In the genomic region with DNA sequence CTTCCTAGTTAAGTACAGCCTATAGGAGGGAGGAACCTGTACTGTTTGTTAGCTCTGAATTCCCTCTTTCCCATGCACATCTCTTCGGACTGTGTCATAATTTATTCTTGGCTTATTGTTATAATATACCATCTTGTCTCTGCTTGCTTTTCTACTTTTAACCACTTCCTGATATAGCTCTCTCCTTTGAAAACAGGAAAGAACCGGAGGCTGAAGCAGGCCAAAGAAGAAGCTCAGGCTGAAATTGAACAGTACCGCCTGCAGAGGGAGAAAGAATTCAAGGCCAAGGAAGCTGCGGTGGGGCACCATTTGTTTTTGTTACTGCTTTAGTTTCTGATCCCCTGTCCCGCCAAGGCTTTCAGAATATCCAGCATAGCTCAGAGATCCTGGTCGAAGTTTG, we compare ENCODE assay signal across 2 cellular contexts.
TF ChIP-seq lines count a peak whose summit lies in the region.

No MANE protein-coding gene starts in this region.

TF ChIP-seq in liver, 16 proteins besides CTCF, POLR2A, EP300 and RAD21:
- no peak for TF ChIP-seq EGR1 (IDR thresholded peaks at IDR 0.05; ENCODE audit: low read depth in 2 of 2)
- TF ChIP-seq, protein P1, sequence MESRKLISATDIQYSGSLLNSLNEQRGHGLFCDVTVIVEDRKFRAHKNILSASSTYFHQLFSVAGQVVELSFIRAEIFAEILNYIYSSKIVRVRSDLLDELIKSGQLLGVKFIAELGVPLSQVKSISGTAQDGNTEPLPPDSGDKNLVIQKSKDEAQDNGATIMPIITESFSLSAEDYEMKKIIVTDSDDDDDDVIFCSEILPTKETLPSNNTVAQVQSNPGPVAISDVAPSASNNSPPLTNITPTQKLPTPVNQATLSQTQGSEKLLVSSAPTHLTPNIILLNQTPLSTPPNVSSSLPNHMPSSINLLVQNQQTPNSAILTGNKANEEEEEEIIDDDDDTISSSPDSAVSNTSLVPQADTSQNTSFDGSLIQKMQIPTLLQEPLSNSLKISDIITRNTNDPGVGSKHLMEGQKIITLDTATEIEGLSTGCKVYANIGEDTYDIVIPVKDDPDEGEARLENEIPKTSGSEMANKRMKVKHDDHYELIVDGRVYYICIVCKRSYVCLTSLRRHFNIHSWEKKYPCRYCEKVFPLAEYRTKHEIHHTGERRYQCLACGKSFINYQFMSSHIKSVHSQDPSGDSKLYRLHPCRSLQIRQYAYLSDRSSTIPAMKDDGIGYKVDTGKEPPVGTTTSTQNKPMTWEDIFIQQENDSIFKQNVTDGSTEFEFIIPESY (IDR thresholded peaks at IDR 0.05), result no peak
- no peak for TF ChIP-seq GABPA (IDR thresholded peaks at IDR 0.05 in 1 of 2, conservative IDR thresholded peaks at IDR 0.05 in 1 of 2)
- TF ChIP-seq SP1 (IDR thresholded peaks at IDR 0.05), result no peak
- TF ChIP-seq, protein P2, sequence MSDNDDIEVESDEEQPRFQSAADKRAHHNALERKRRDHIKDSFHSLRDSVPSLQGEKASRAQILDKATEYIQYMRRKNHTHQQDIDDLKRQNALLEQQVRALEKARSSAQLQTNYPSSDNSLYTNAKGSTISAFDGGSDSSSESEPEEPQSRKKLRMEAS (IDR thresholded peaks at IDR 0.05), result no peak
- TF ChIP-seq JUND (IDR thresholded peaks at IDR 0.05), result no peak
- TF ChIP-seq FOXA1 (IDR thresholded peaks at IDR 0.05), result no peak
- TF ChIP-seq RXRA (IDR thresholded peaks at IDR 0.05), result no peak
- no peak for TF ChIP-seq FOXA2 (IDR thresholded peaks at IDR 0.05)
- no peak for TF ChIP-seq YY1 (IDR thresholded peaks at IDR 0.05)
- no peak for TF ChIP-seq NR2F2 (IDR thresholded peaks at IDR 0.05)
- TF ChIP-seq, protein P3, sequence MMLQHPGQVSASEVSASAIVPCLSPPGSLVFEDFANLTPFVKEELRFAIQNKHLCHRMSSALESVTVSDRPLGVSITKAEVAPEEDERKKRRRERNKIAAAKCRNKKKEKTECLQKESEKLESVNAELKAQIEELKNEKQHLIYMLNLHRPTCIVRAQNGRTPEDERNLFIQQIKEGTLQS (IDR thresholded peaks at IDR 0.05), result no peak
- TF ChIP-seq, protein P4, sequence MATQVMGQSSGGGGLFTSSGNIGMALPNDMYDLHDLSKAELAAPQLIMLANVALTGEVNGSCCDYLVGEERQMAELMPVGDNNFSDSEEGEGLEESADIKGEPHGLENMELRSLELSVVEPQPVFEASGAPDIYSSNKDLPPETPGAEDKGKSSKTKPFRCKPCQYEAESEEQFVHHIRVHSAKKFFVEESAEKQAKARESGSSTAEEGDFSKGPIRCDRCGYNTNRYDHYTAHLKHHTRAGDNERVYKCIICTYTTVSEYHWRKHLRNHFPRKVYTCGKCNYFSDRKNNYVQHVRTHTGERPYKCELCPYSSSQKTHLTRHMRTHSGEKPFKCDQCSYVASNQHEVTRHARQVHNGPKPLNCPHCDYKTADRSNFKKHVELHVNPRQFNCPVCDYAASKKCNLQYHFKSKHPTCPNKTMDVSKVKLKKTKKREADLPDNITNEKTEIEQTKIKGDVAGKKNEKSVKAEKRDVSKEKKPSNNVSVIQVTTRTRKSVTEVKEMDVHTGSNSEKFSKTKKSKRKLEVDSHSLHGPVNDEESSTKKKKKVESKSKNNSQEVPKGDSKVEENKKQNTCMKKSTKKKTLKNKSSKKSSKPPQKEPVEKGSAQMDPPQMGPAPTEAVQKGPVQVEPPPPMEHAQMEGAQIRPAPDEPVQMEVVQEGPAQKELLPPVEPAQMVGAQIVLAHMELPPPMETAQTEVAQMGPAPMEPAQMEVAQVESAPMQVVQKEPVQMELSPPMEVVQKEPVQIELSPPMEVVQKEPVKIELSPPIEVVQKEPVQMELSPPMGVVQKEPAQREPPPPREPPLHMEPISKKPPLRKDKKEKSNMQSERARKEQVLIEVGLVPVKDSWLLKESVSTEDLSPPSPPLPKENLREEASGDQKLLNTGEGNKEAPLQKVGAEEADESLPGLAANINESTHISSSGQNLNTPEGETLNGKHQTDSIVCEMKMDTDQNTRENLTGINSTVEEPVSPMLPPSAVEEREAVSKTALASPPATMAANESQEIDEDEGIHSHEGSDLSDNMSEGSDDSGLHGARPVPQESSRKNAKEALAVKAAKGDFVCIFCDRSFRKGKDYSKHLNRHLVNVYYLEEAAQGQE (IDR thresholded peaks at IDR 0.05), result no peak
- no peak for TF ChIP-seq HNF4A (conservative IDR thresholded peaks at IDR 0.05)

TF ChIP-seq in HepG2, 621 proteins besides CTCF, POLR2A, EP300 and RAD21:
- TF ChIP-seq, protein P5, sequence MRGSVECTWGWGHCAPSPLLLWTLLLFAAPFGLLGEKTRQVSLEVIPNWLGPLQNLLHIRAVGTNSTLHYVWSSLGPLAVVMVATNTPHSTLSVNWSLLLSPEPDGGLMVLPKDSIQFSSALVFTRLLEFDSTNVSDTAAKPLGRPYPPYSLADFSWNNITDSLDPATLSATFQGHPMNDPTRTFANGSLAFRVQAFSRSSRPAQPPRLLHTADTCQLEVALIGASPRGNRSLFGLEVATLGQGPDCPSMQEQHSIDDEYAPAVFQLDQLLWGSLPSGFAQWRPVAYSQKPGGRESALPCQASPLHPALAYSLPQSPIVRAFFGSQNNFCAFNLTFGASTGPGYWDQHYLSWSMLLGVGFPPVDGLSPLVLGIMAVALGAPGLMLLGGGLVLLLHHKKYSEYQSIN (CRISPR knock-in tag; IDR thresholded peaks at IDR 0.05; ENCODE audit: borderline replicate concordance), result no peak
- TF ChIP-seq, protein P6, sequence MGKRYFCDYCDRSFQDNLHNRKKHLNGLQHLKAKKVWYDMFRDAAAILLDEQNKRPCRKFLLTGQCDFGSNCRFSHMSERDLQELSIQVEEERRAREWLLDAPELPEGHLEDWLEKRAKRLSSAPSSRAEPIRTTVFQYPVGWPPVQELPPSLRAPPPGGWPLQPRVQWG (CRISPR knock-in tag; IDR thresholded peaks at IDR 0.05; ENCODE audit: borderline replicate concordance, low read depth), result no peak
- TF ChIP-seq MZF1 (CRISPR knock-in tag; IDR thresholded peaks at IDR 0.05; ENCODE audit: borderline replicate concordance), result no peak
- TF ChIP-seq JARID2 (CRISPR knock-in tag; IDR thresholded peaks at IDR 0.05; ENCODE audit: insufficient replicate concordance), result no peak
- TF ChIP-seq PAF1 (CRISPR knock-in tag; IDR thresholded peaks at IDR 0.05), result no peak
- TF ChIP-seq, protein P7, sequence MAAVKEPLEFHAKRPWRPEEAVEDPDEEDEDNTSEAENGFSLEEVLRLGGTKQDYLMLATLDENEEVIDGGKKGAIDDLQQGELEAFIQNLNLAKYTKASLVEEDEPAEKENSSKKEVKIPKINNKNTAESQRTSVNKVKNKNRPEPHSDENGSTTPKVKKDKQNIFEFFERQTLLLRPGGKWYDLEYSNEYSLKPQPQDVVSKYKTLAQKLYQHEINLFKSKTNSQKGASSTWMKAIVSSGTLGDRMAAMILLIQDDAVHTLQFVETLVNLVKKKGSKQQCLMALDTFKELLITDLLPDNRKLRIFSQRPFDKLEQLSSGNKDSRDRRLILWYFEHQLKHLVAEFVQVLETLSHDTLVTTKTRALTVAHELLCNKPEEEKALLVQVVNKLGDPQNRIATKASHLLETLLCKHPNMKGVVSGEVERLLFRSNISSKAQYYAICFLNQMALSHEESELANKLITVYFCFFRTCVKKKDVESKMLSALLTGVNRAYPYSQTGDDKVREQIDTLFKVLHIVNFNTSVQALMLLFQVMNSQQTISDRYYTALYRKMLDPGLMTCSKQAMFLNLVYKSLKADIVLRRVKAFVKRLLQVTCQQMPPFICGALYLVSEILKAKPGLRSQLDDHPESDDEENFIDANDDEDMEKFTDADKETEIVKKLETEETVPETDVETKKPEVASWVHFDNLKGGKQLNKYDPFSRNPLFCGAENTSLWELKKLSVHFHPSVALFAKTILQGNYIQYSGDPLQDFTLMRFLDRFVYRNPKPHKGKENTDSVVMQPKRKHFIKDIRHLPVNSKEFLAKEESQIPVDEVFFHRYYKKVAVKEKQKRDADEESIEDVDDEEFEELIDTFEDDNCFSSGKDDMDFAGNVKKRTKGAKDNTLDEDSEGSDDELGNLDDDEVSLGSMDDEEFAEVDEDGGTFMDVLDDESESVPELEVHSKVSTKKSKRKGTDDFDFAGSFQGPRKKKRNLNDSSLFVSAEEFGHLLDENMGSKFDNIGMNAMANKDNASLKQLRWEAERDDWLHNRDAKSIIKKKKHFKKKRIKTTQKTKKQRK (IDR thresholded peaks at IDR 0.05; ENCODE audit: low read length), result no peak
- TF ChIP-seq, protein P8, sequence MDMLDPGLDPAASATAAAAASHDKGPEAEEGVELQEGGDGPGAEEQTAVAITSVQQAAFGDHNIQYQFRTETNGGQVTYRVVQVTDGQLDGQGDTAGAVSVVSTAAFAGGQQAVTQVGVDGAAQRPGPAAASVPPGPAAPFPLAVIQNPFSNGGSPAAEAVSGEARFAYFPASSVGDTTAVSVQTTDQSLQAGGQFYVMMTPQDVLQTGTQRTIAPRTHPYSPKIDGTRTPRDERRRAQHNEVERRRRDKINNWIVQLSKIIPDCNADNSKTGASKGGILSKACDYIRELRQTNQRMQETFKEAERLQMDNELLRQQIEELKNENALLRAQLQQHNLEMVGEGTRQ (IDR thresholded peaks at IDR 0.05; ENCODE audit: low read depth, low read length), result no peak
- TF ChIP-seq, protein P8 (CRISPR knock-in tag; IDR thresholded peaks at IDR 0.05; ENCODE audit: borderline replicate concordance), result no peak
- TF ChIP-seq ZFAT (CRISPR knock-in tag; conservative IDR thresholded peaks at IDR 0.05), result no peak
- TF ChIP-seq, protein P9, sequence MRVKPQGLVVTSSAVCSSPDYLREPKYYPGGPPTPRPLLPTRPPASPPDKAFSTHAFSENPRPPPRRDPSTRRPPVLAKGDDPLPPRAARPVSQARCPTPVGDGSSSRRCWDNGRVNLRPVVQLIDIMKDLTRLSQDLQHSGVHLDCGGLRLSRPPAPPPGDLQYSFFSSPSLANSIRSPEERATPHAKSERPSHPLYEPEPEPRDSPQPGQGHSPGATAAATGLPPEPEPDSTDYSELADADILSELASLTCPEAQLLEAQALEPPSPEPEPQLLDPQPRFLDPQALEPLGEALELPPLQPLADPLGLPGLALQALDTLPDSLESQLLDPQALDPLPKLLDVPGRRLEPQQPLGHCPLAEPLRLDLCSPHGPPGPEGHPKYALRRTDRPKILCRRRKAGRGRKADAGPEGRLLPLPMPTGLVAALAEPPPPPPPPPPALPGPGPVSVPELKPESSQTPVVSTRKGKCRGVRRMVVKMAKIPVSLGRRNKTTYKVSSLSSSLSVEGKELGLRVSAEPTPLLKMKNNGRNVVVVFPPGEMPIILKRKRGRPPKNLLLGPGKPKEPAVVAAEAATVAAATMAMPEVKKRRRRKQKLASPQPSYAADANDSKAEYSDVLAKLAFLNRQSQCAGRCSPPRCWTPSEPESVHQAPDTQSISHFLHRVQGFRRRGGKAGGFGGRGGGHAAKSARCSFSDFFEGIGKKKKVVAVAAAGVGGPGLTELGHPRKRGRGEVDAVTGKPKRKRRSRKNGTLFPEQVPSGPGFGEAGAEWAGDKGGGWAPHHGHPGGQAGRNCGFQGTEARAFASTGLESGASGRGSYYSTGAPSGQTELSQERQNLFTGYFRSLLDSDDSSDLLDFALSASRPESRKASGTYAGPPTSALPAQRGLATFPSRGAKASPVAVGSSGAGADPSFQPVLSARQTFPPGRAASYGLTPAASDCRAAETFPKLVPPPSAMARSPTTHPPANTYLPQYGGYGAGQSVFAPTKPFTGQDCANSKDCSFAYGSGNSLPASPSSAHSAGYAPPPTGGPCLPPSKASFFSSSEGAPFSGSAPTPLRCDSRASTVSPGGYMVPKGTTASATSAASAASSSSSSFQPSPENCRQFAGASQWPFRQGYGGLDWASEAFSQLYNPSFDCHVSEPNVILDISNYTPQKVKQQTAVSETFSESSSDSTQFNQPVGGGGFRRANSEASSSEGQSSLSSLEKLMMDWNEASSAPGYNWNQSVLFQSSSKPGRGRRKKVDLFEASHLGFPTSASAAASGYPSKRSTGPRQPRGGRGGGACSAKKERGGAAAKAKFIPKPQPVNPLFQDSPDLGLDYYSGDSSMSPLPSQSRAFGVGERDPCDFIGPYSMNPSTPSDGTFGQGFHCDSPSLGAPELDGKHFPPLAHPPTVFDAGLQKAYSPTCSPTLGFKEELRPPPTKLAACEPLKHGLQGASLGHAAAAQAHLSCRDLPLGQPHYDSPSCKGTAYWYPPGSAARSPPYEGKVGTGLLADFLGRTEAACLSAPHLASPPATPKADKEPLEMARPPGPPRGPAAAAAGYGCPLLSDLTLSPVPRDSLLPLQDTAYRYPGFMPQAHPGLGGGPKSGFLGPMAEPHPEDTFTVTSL (CRISPR knock-in tag; IDR thresholded peaks at IDR 0.05; ENCODE audit: borderline replicate concordance), result no peak
- TF ChIP-seq, protein P10, sequence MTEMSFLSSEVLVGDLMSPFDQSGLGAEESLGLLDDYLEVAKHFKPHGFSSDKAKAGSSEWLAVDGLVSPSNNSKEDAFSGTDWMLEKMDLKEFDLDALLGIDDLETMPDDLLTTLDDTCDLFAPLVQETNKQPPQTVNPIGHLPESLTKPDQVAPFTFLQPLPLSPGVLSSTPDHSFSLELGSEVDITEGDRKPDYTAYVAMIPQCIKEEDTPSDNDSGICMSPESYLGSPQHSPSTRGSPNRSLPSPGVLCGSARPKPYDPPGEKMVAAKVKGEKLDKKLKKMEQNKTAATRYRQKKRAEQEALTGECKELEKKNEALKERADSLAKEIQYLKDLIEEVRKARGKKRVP (CRISPR knock-in tag; IDR thresholded peaks at IDR 0.05), result no peak
- TF ChIP-seq RAD51 (IDR thresholded peaks at IDR 0.05; ENCODE audit: borderline replicate concordance), result no peak
- no peak for TF ChIP-seq PCBP2 (optimal IDR thresholded peaks at IDR 0.05; ENCODE audit: low read depth, low read length, poor library complexity, severe bottlenecking)
- TF ChIP-seq FOXJ3 (CRISPR knock-in tag; IDR thresholded peaks at IDR 0.05; ENCODE audit: borderline replicate concordance), result no peak
- TF ChIP-seq EEA1 (CRISPR knock-in tag; IDR thresholded peaks at IDR 0.05; ENCODE audit: borderline replicate concordance), result no peak
- TF ChIP-seq IKZF1 (IDR thresholded peaks at IDR 0.05), result no peak
- no peak for TF ChIP-seq KMT2A (CRISPR knock-in tag; IDR thresholded peaks at IDR 0.05)
